ENCODE assay signal across 11 cellular contexts in genomic region chr6:13431861-13432465, GRCh38. TPM values are rescaled to one million over a fixed set of nuclear protein-coding genes. Genes with fewer than 3 reads are reported as not detected.
DNase-seq lines count a peak whose midpoint lies in the region; TF ChIP-seq lines count a peak whose summit lies in the region.
"Had no signal": no experiment of that assay in that cellular context is flagged by ENCODE, and none has a peak within 500 bp of the region (broad histone marks: within the 10 kb centered on the region; RNA-seq: fewer than 3 reads in every experiment).

No MANE protein-coding gene starts in this region.

- POLR2A ChIA-PET in activated CD4-positive, alpha-beta memory T cell treated with anti-CD3 and anti-CD28 coated beads, Interleukin-2, amount 10 ng/mL, durations not matched to agents 7 days and 5 days (lab: Charles Lee) = interaction anchor here (0.8 to 3.5 kb wide), 7 partner anchors 22 to 143 kb away, joined by 4 to 12 read pairs (median 4); partner anchors contain the start of genes SIRT5 and TBC1D7
- POLR2A ChIA-PET in A673 (lab: Charles Lee; ENCODE audit: low non-redundant PET) = no interaction called here

- peak overlapping the region; percentile 83 for H3K27ac Mint-ChIP-seq in activated CD4-positive, alpha-beta memory T cell treated with anti-CD3 and anti-CD28 coated beads, Interleukin-2, amount 10 ng/mL, durations not matched to agents 7 days and 5 days

- WGBS in transverse colon (ENCODE audit: low coverage in 1 of 2), 2 donors = 57 to 66% methylated on average over 4 to 5 of the region's 5 CpGs

- no TSS peak for BruUV-seq in A673 (replicated peaks; lab: Mats Ljungman, UMichigan)

- H3K27me3 Mint-ChIP-seq in activated CD4-positive, alpha-beta memory T cell treated with anti-CD3 and anti-CD28 coated beads, Interleukin-2, amount 10 ng/mL, durations not matched to agents 7 days and 5 days = no peaks in the 10 kb centered on the region

- TF ChIP-seq POLR2A in transverse colon (IDR thresholded peaks at IDR 0.05) = no peak

- H3K36me3 Mint-ChIP-seq in activated CD4-positive, alpha-beta memory T cell treated with anti-CD3 and anti-CD28 coated beads, Interleukin-2, amount 10 ng/mL, durations not matched to agents 7 days and 5 days (ENCODE audit: low read depth) = peaks cover 3% of the 10 kb centered on the region

- peaks cover 75% of the 10 kb centered on the region for H3K4me1 Mint-ChIP-seq in activated CD4-positive, alpha-beta memory T cell treated with anti-CD3 and anti-CD28 coated beads, Interleukin-2, amount 10 ng/mL, durations not matched to agents 7 days and 5 days

- no peak overlapping the region for H3K4me3 Mint-ChIP-seq in activated CD4-positive, alpha-beta memory T cell treated with anti-CD3 and anti-CD28 coated beads, Interleukin-2, amount 10 ng/mL, durations not matched to agents 7 days and 5 days

- no peak for TF ChIP-seq EP300 in transverse colon (IDR thresholded peaks at IDR 0.05; ENCODE audit: low read depth)

- intact Hi-C loops in A673 (cut with micrococcal nuclease; ENCODE audit: unreplicated experiment) = no loop called here
- intact Hi-C loops in transverse colon (cut with DNase I; ENCODE audit: low total_unique reads) = loop anchor here (10.0 kb wide), 1 partner anchor 1897 kb away; the partner anchor contains the start of gene TMEM170B

- H3K27ac ChIP-seq in A673 (ENCODE audit: low read depth, low read length, poor library complexity, severe bottlenecking) (no peak overlapping the region), transverse colon (peak overlapping the region in 1 of 4 donors; percentile 14)
- H3K27ac ChIP-seq: pancreas had no signal

- CTCF ChIA-PET in activated CD4-positive, alpha-beta memory T cell treated with anti-CD3 and anti-CD28 coated beads, Interleukin-2, amount 10 ng/mL, durations not matched to agents 7 days and 5 days (lab: Charles Lee) = interaction anchor here (1.3 to 2.6 kb wide), 2 partner anchors 96 to 143 kb away, joined by 3 to 9 read pairs; partner anchors contain the start of gene SIRT5
- CTCF ChIA-PET in A673 (lab: Charles Lee) = no interaction called here

- H3K9me3 ChIP-seq in A673 (ENCODE audit: low read depth, low read length, poor library complexity, severe bottlenecking) = no peaks in the 10 kb centered on the region
- no peaks in the 10 kb centered on the region for H3K9me3 ChIP-seq in transverse colon
- H3K9me3 ChIP-seq: gastroesophageal sphincter, pancreas had no signal

- no peak for TF ChIP-seq CTCF in A673 (conservative IDR thresholded peaks at IDR 0.05; ENCODE audit: low read depth, low read length)
- no peak for TF ChIP-seq CTCF in transverse colon (IDR thresholded peaks at IDR 0.05)

- H3K27me3 ChIP-seq in A673 (replicated peaks; ENCODE audit: insufficient read depth, low read depth, low read length, poor library complexity) (no peaks in the 10 kb centered on the region), transverse colon (no peaks in the 10 kb centered on the region)
- H3K27me3 ChIP-seq: gastroesophageal sphincter, pancreas had no signal

- H3K4me3 ChIP-seq in A673 (ENCODE audit: low read depth, low read length, poor library complexity, severe bottlenecking) (no peak overlapping the region), transverse colon (no peak overlapping the region)
- H3K4me3 ChIP-seq: gastroesophageal sphincter, pancreas had no signal

- in situ Hi-C loops in transverse colon (cut with MboI; ENCODE audit: low pct_ligation_motif_present in 1 of 4, low pct_unique_long_range_greater_than_20kb in 1 of 4, low sequenced_read_pairs in 3 of 4) = no loop called here

- H3K36me3 ChIP-seq in A673 (ENCODE audit: insufficient read depth, low read length, poor library complexity, severe bottlenecking) (no peaks in the 10 kb centered on the region), transverse colon (no peaks in the 10 kb centered on the region)
- H3K36me3 ChIP-seq: gastroesophageal sphincter, pancreas had no signal

- H3K4me1 ChIP-seq in A673 (ENCODE audit: insufficient read depth, low read length, poor library complexity, severe bottlenecking) = no peaks in the 10 kb centered on the region
- peaks cover 0 to 34% (median 6%) of the 10 kb centered on the region in 4 donors for H3K4me1 ChIP-seq in transverse colon

- H3K9me3 Mint-ChIP-seq in activated CD4-positive, alpha-beta memory T cell treated with anti-CD3 and anti-CD28 coated beads, Interleukin-2, amount 10 ng/mL, durations not matched to agents 7 days and 5 days = peaks cover 10% of the 10 kb centered on the region

- peak; percentile 61 for DNase-seq in stimulated activated CD4-positive, alpha-beta T cell treated with anti-CD3 and anti-CD28 coated beads, Interleukin-15, amount 100 ng/mL, for 24 hours
- DNase-seq in stimulated activated CD4-positive, alpha-beta T cell treated with anti-CD3 and anti-CD28 coated beads, Interleukin-12 subunit alpha, Interleukin-12 subunit beta, amount 100 ng/mL, for 4 hours = no peak
- DNase-seq in activated CD4-positive, alpha-beta memory T cell treated with anti-CD3 and anti-CD28 coated beads, Interleukin-2, amount 10 ng/mL, durations not matched to agents 7 days and 5 days = peak; percentile 47
- peak; percentile 34 for DNase-seq in germinal center (ENCODE audit: low spot score)
- no peak for DNase-seq in COR-L47 (lab: John Stamatoyannopoulos, UW)
- no peak for DNase-seq in A673 (ENCODE audit: low spot score)
- no peak for DNase-seq in MV-4-11 (lab: John Stamatoyannopoulos, UW)
- no peak for DNase-seq in transverse colon
- DNase-seq: NCI-H446, pancreas had no signal

RNA-seq across cellular contexts. Expression of gene GFOD1, which starts 55.4 kb away (rescaled TPM):
- total RNA-seq in activated CD4-positive, alpha-beta memory T cell treated with anti-CD3 and anti-CD28 coated beads, Interleukin-2, amount 10 ng/mL, durations not matched to agents 7 days and 5 days = 1 to 10 TPM; 3.0 TPM
- total RNA-seq in A673 (2021) (7.5 and 8.8 TPM in 2 replicates), transverse colon (10 to 100 TPM in 3 of 4 donors, 1 to 10 TPM in 1; 8.4 to 36.7 (median 19.9) TPM)

Comparison
In these comparisons a context has a peak if more than half of its experiments do, and no peak if none do; other contexts are left out.
1. DNase-seq: peak in stimulated activated CD4-positive, alpha-beta T cell treated with anti-CD3 and anti-CD28 coated beads, Interleukin-15, amount 100 ng/mL, for 24 hours (single experiment), activated CD4-positive, alpha-beta memory T cell treated with anti-CD3 and anti-CD28 coated beads, Interleukin-2, amount 10 ng/mL, durations not matched to agents 7 days and 5 days (single experiment) and germinal center (single experiment); none in stimulated activated CD4-positive, alpha-beta T cell treated with anti-CD3 and anti-CD28 coated beads, Interleukin-12 subunit alpha, Interleukin-12 subunit beta, amount 100 ng/mL, for 4 hours (single experiment), COR-L47 (single experiment), A673 (single experiment), MV-4-11 (single experiment) and transverse colon (single experiment).